ENCODE assay signal across 8 cellular contexts in genomic region chr9:122370869-122371467, GRCh38. TPM values are rescaled to one million over a fixed set of nuclear protein-coding genes. Genes with fewer than 3 reads are reported as not detected.
A peak's percentile ranks its signal among the peaks of the same experiment; 100 is the strongest.
DNase-seq lines count a peak whose midpoint lies in the region; ATAC-seq and TF ChIP-seq lines count a peak whose summit lies in the region.

TSS of gene PTGS1 (plus strand) at chr9:122371024. CDS start at chr9:122371085, 61 bp downstream.

- no peak within 1 kb of the TSS for H3K27ac Mint-ChIP-seq in naive thymus-derived CD4-positive, alpha-beta T cell

- H3K4me3 ChIP-seq in AG09309 (ENCODE audit: control insufficient read depth, low read depth, low read length): peak within 1 kb of the TSS; percentile 59
- H3K4me3 ChIP-seq in naive thymus-derived CD4-positive, alpha-beta T cell (ENCODE audit: low read length): no peak within 1 kb of the TSS

- intact Hi-C loops in naive thymus-derived CD4-positive, alpha-beta T cell (cut with micrococcal nuclease): no loop called here

- H3K9me3 ChIP-seq in naive thymus-derived CD4-positive, alpha-beta T cell (ENCODE audit: control insufficient read depth in 2 of 3, low read length in 3 of 3): no peaks in the 10 kb centered on the region

- POLR2A ChIA-PET in naive thymus-derived CD4-positive, alpha-beta T cell (lab: Charles Lee): no interaction called here

- H3K36me3 ChIP-seq in naive thymus-derived CD4-positive, alpha-beta T cell (ENCODE audit: control insufficient read depth in 2 of 3, insufficient read depth in 3 of 3, low read length in 3 of 3): no peaks in the 10 kb centered on the region

- ATAC-seq in GM18505 (IDR thresholded peaks at IDR 0.05; ENCODE audit: unreplicated experiment) (peak; percentile 54), HG03135 (IDR thresholded peaks at IDR 0.05; ENCODE audit: unreplicated experiment) (peak; percentile 55)
- peak; percentile 69 for ATAC-seq in naive thymus-derived CD4-positive, alpha-beta T cell

- CTCF ChIA-PET in naive thymus-derived CD4-positive, alpha-beta T cell (lab: Charles Lee): no interaction called here

- DNase-seq in AG09309 (ENCODE audit: low read depth): no peak
- DNase-seq in erythroblast (lab: John Stamatoyannopoulos, UW): peak; percentile 72 to 73
- no peak for DNase-seq in naive thymus-derived CD4-positive, alpha-beta T cell
- no peak for DNase-seq in cerebellar cortex (ENCODE audit: low spot score)
- DNase-seq in SHP77 treated with DMSO at 0.1 percent for 48 hours (lab: John Stamatoyannopoulos, UW): no peak

- H3K27me3 ChIP-seq in naive thymus-derived CD4-positive, alpha-beta T cell (ENCODE audit: control insufficient read depth in 2 of 2, insufficient read depth in 2 of 2, low read length in 2 of 2): peaks cover 0 to 2% of the 10 kb centered on the region in 2 donors

- no peak within 1 kb of the TSS for H3K27ac ChIP-seq in naive thymus-derived CD4-positive, alpha-beta T cell (ENCODE audit: low read depth, low read length)

- peak within 1 kb of the TSS; percentile 27 to 81 (median 69) for H3K4me3 Mint-ChIP-seq in naive thymus-derived CD4-positive, alpha-beta T cell

- peaks cover 21 to 34% (median 24%) of the 10 kb centered on the region in 5 donors for H3K27me3 Mint-ChIP-seq in naive thymus-derived CD4-positive, alpha-beta T cell

- H3K4me1 Mint-ChIP-seq in naive thymus-derived CD4-positive, alpha-beta T cell: peaks cover 0 to 15% (median 10%) of the 10 kb centered on the region in 7 donors

- no peaks in the 10 kb centered on the region for H3K36me3 Mint-ChIP-seq in naive thymus-derived CD4-positive, alpha-beta T cell

- no peak for TF ChIP-seq CTCF in AG09309 (IDR thresholded peaks at IDR 0.05; ENCODE audit: control insufficient read depth, insufficient read depth, low read depth, low read length, missing control alignments)

- peaks cover 0 to 5% of the 10 kb centered on the region in 2 donors for H3K4me1 ChIP-seq in naive thymus-derived CD4-positive, alpha-beta T cell (ENCODE audit: control insufficient read depth in 2 of 2, insufficient read depth in 2 of 2, low read length in 2 of 2)

- no peak for TF ChIP-seq POLR2A in GM18505 (IDR thresholded peaks at IDR 0.05; ENCODE audit: borderline replicate concordance, extremely low read depth, insufficient read depth, insufficient read length)
- TF ChIP-seq POLR2A in Raji (IDR thresholded peaks at IDR 0.05; ENCODE audit: insufficient read depth, low read depth, low read length): 0 out of 2 replicates have a peak, but pooled peaks have one; percentile 16
- peak; percentile 38 for TF ChIP-seq POLR2A in erythroblast (IDR thresholded peaks at IDR 0.05; ENCODE audit: low read length)

- H3K9me3 Mint-ChIP-seq in naive thymus-derived CD4-positive, alpha-beta T cell: peaks cover 0 to 4% (median 0%) of the 10 kb centered on the region in 11 donors

RNA-seq across cellular contexts. Expression of gene PTGS1, which starts in this region (rescaled TPM):
- total RNA-seq in naive thymus-derived CD4-positive, alpha-beta T cell: 1 to 10 TPM in 2 of 5 experiments, under 1 TPM in 3; 0.41 to 7.0 (median 0.67) TPM
- polyA plus RNA-seq in naive thymus-derived CD4-positive, alpha-beta T cell: under 1 TPM in 1 of 2 donors, not detected in 1; 0.44 TPM

Comparison
In these comparisons a context has a peak if more than half of its experiments do, and no peak if none do; other contexts are left out.
1. DNase-seq: peak in erythroblast (2 of 2); none in AG09309 (single experiment), naive thymus-derived CD4-positive, alpha-beta T cell (0 of 9), cerebellar cortex (single experiment) and SHP77 treated with DMSO at 0.1 percent for 48 hours (single experiment).
2. Peak in every context shown above with its lines, with median percentiles within 50 percentile points of each other: ATAC-seq.